In genomic region chr19:1954547-1954946, GRCh38 we compare ENCODE assay signal across 1 cellular context.
TF ChIP-seq lines count a peak whose summit lies in the region.

No MANE protein-coding gene starts in this region.

TF ChIP-seq in HepG2, 621 proteins besides CTCF, POLR2A, EP300 and RAD21:
- TF ChIP-seq CERS6 (CRISPR knock-in tag; IDR thresholded peaks at IDR 0.05), result no peak
- no peak for TF ChIP-seq ATAD3A (CRISPR knock-in tag; IDR thresholded peaks at IDR 0.05)
- TF ChIP-seq LCORL (IDR thresholded peaks at IDR 0.05), result no peak
- TF ChIP-seq LCORL (CRISPR knock-in tag; IDR thresholded peaks at IDR 0.05), result no peak
- no peak for TF ChIP-seq ZNF747 (CRISPR knock-in tag; IDR thresholded peaks at IDR 0.05; ENCODE audit: borderline replicate concordance)
- TF ChIP-seq RARG (CRISPR knock-in tag; IDR thresholded peaks at IDR 0.05; ENCODE audit: low read depth), result no peak
- no peak for TF ChIP-seq MXD1 (CRISPR knock-in tag; IDR thresholded peaks at IDR 0.05)
- no peak for TF ChIP-seq SMAD1 (CRISPR knock-in tag; IDR thresholded peaks at IDR 0.05; ENCODE audit: borderline replicate concordance, low read depth)
- no peak for TF ChIP-seq PHF21A (CRISPR knock-in tag; IDR thresholded peaks at IDR 0.05)
- TF ChIP-seq ZNF333 (CRISPR knock-in tag; IDR thresholded peaks at IDR 0.05; ENCODE audit: borderline replicate concordance), result no peak
- TF ChIP-seq RBM22 (optimal IDR thresholded peaks at IDR 0.05; ENCODE audit: low read length), result peak; percentile 4
- peak; percentile 36; the same call in 1 of the 2 replicates for TF ChIP-seq CREB1 (IDR thresholded peaks at IDR 0.05)
- no peak for TF ChIP-seq CREB1 (CRISPR knock-in tag; IDR thresholded peaks at IDR 0.05)
- TF ChIP-seq ZFP36L2 (CRISPR knock-in tag; IDR thresholded peaks at IDR 0.05), result no peak
